In genomic region chr12:61452076-61452475, GRCh38 we compare ENCODE assay signal across 33 cellular contexts.
DNase-seq lines count a peak whose midpoint lies in the region; ATAC-seq and TF ChIP-seq lines count a peak whose summit lies in the region.
"Had no signal": no experiment of that assay in that cellular context is flagged by ENCODE, and none has a peak within 500 bp of the region (broad histone marks: within the 10 kb centered on the region; RNA-seq: fewer than 3 reads in every experiment).

No MANE protein-coding gene starts in this region.

- POLR2A ChIA-PET in PC-3 (lab: Charles Lee; ENCODE audit: unreplicated experiment), result interaction anchor here (0.5 to 0.6 kb wide), 2 partner anchors 83 to 92 kb away, joined by 5 to 6 read pairs; no protein-coding TSS in a partner anchor

- H4K20me1 ChIP-seq in PC-3 (ENCODE audit: low read length), result no peaks in the 10 kb centered on the region

- H3K4me1 Mint-ChIP-seq in endothelial cell (ENCODE audit: unreplicated experiment), result peaks cover 3% of the 10 kb centered on the region
- no peaks in the 10 kb centered on the region for H3K4me1 Mint-ChIP-seq in type B pancreatic cell (ENCODE audit: unreplicated experiment)
- H3K4me1 Mint-ChIP-seq: activated CD4-positive, alpha-beta memory T cell treated with anti-CD3 and anti-CD28 coated beads, Interleukin-2, amount 10 ng/mL, durations not matched to agents 7 days and 5 days; immature natural killer cell had no signal

- H3K36me3 Mint-ChIP-seq in endothelial cell (ENCODE audit: low read depth, unreplicated experiment), result no peaks in the 10 kb centered on the region
- H3K36me3 Mint-ChIP-seq in type B pancreatic cell, result no peaks in the 10 kb centered on the region
- H3K36me3 Mint-ChIP-seq: activated naive CD4-positive, alpha-beta T cell treated with anti-CD3 and anti-CD28 coated beads, Interleukin-2, amount 50 U/mL, for 72 hours; immature natural killer cell had no signal

- H3K27ac Mint-ChIP-seq in endothelial cell (ENCODE audit: unreplicated experiment) (peak overlapping the region; percentile 44), type B pancreatic cell (peak overlapping the region; percentile 2)
- H3K27ac Mint-ChIP-seq: activated CD4-positive, alpha-beta memory T cell treated with anti-CD3 and anti-CD28 coated beads, Interleukin-2, amount 10 ng/mL, durations not matched to agents 7 days and 5 days; activated naive CD4-positive, alpha-beta T cell treated with anti-CD3 and anti-CD28 coated beads, Interleukin-2, amount 50 U/mL, for 72 hours; CD4-positive, alpha-beta T cell; immature natural killer cell had no signal

- TF ChIP-seq CTCF in PC-3 (conservative IDR thresholded peaks at IDR 0.05; ENCODE audit: low read depth, low read length), result no peak
- no peak for TF ChIP-seq CTCF in endothelial cell (IDR thresholded peaks at IDR 0.05; ENCODE audit: unreplicated experiment)
- no peak for TF ChIP-seq CTCF in type B pancreatic cell (conservative IDR thresholded peaks at IDR 0.05)

- no peaks in the 10 kb centered on the region for H3K9me3 ChIP-seq in PC-3 (ENCODE audit: low read length)
- H3K9me3 ChIP-seq: esophagus squamous epithelium, gastroesophageal sphincter, SJCRH30, testis, uterus had no signal

- ATAC-seq in PC-3, result peak; percentile 95
- ATAC-seq: activated naive CD4-positive, alpha-beta T cell treated with anti-CD3 and anti-CD28 coated beads, Interleukin-2, amount 50 U/mL, for 72 hours; gastroesophageal sphincter; HepG2; left lobe of liver; sciatic nerve; stimulated activated naive CD8-positive, alpha-beta T cell treated with anti-CD3 and anti-CD28 coated beads, Interleukin-15, Interleukin-2, amounts not matched to agents 100 U/mL and 50 U/mL, for 24 hours had no signal

- no peak overlapping the region for H3K4me2 ChIP-seq in PC-3 (ENCODE audit: low read length)
- H3K4me2 ChIP-seq: hepatocyte had no signal

- CTCF ChIA-PET in PC-3 (lab: Charles Lee), result no interaction called here

- H3K4me1 ChIP-seq in PC-3 (ENCODE audit: insufficient read depth, low read length), result peaks cover 11% of the 10 kb centered on the region
- H3K4me1 ChIP-seq: esophagus squamous epithelium, gastroesophageal sphincter, testis, uterus had no signal

- peak overlapping the region; percentile 75 for H3K27ac ChIP-seq in PC-3 (ENCODE audit: low read length)
- H3K27ac ChIP-seq: coronary artery, esophagus squamous epithelium, gastroesophageal sphincter, hepatocyte, SJCRH30, testis, uterus had no signal

- H3K27me3 Mint-ChIP-seq in endothelial cell (ENCODE audit: unreplicated experiment) (no peaks in the 10 kb centered on the region), type B pancreatic cell (no peaks in the 10 kb centered on the region)
- H3K27me3 Mint-ChIP-seq: activated CD4-positive, alpha-beta memory T cell treated with anti-CD3 and anti-CD28 coated beads, Interleukin-2, amount 10 ng/mL, durations not matched to agents 7 days and 5 days; CD4-positive, alpha-beta T cell had no signal

- no peaks in the 10 kb centered on the region for H3K27me3 ChIP-seq in PC-3 (ENCODE audit: low read length)
- H3K27me3 ChIP-seq: esophagus squamous epithelium, gastroesophageal sphincter, hepatocyte, SJCRH30, testis, uterus had no signal

- DNase-seq in NCI-H2029 treated with DMSO at 0.1 percent for 48 hours (lab: John Stamatoyannopoulos, UW), result peak; percentile 14
- no peak for DNase-seq in NCI-H2029 (lab: John Stamatoyannopoulos, UW)
- DNase-seq in PC-3, result peak; percentile 89
- DNase-seq in endothelial cell (ENCODE audit: low spot score), result no peak
- no peak for DNase-seq in type B pancreatic cell (ENCODE audit: extremely low spot score, unreplicated experiment)
- DNase-seq in SK-N-DZ (ENCODE audit: low spot score), result no peak
- no peak for DNase-seq in activated CD8-positive, alpha-beta memory T cell treated with anti-CD3 and anti-CD28 coated beads, Interleukin-2, amount 50 U/mL, for 48 hours
- DNase-seq in posterior cingulate gyrus, result no peak
- DNase-seq: 8988T; activated CD4-positive, alpha-beta memory T cell treated with anti-CD3 and anti-CD28 coated beads, Interleukin-2, amount 10 ng/mL, durations not matched to agents 7 days and 5 days; AML-193; CD4-positive, alpha-beta T cell; effector memory CD4-positive, alpha-beta T cell; esophagus squamous epithelium; HCEC 1CT; immature natural killer cell; Karpas-422; mesenchymal stem cell; NCI-H2171; NCI-H524; NK-92 treated with Interleukin-12 subunit alpha and Interleukin-12 subunit beta, amount 100 ng/mL, for 24 hours; stimulated activated naive CD8-positive, alpha-beta T cell treated with anti-CD3 and anti-CD28 coated beads, Interleukin-15, Interleukin-2, amounts not matched to agents 100 U/mL and 50 U/mL, for 24 hours; testis; uterus had no signal

- no peak overlapping the region for H3K4me3 ChIP-seq in PC-3 (ENCODE audit: low read length)
- H3K4me3 ChIP-seq: coronary artery, esophagus squamous epithelium, gastroesophageal sphincter, hepatocyte, SJCRH30, testis, uterus had no signal

- intact Hi-C loops in PC-3 (cut with micrococcal nuclease), result loop anchor here (5.0 kb wide), 1 partner anchor 740 kb away; no protein-coding TSS in a partner anchor
- intact Hi-C loops in posterior cingulate gyrus (cut with DNase I), result no loop called here

- no peak overlapping the region; the same call in 1 of the 2 replicates for H3K9ac ChIP-seq in PC-3 (ENCODE audit: low read length)

- H3K79me2 ChIP-seq in PC-3 (ENCODE audit: low read length), result no peaks in the 10 kb centered on the region
- H3K79me2 ChIP-seq: hepatocyte had no signal

- no peaks in the 10 kb centered on the region for H3F3A ChIP-seq in PC-3 (ENCODE audit: low read length, unreplicated experiment)

- H2AFZ ChIP-seq in PC-3 (ENCODE audit: low read length), result no peak overlapping the region
- H2AFZ ChIP-seq: hepatocyte had no signal

- H3K9me2 ChIP-seq in PC-3 (replicated peaks; ENCODE audit: low read length), result no peaks in the 10 kb centered on the region

- BruUV-seq in PC-3 (replicated peaks; lab: Mats Ljungman, UMichigan), result no TSS peak

- H3K36me3 ChIP-seq in PC-3 (ENCODE audit: low read depth, low read length), result no peaks in the 10 kb centered on the region
- H3K36me3 ChIP-seq: esophagus squamous epithelium, gastroesophageal sphincter, SJCRH30, uterus had no signal

- H3K9me3 Mint-ChIP-seq in endothelial cell (ENCODE audit: unreplicated experiment) (no peaks in the 10 kb centered on the region), type B pancreatic cell (no peaks in the 10 kb centered on the region)

- H3K4me3 Mint-ChIP-seq in endothelial cell (ENCODE audit: unreplicated experiment), result no peak overlapping the region
- no peak overlapping the region for H3K4me3 Mint-ChIP-seq in type B pancreatic cell
- H3K4me3 Mint-ChIP-seq: activated CD4-positive, alpha-beta memory T cell treated with anti-CD3 and anti-CD28 coated beads, Interleukin-2, amount 10 ng/mL, durations not matched to agents 7 days and 5 days; CD4-positive, alpha-beta T cell; immature natural killer cell; neural crest cell had no signal

Comparison
In these comparisons a context has a peak if more than half of its experiments do, and no peak if none do; other contexts are left out.
1. DNase-seq: peak in NCI-H2029 treated with DMSO at 0.1 percent for 48 hours (single experiment) and PC-3 (single experiment); none in NCI-H2029 (single experiment), endothelial cell (single experiment), type B pancreatic cell (single experiment), SK-N-DZ (single experiment), activated CD8-positive, alpha-beta memory T cell treated with anti-CD3 and anti-CD28 coated beads, Interleukin-2, amount 50 U/mL, for 48 hours (single experiment) and posterior cingulate gyrus (0 of 10).